ENCODE assay signal across 29 cellular contexts in the genomic region with DNA sequence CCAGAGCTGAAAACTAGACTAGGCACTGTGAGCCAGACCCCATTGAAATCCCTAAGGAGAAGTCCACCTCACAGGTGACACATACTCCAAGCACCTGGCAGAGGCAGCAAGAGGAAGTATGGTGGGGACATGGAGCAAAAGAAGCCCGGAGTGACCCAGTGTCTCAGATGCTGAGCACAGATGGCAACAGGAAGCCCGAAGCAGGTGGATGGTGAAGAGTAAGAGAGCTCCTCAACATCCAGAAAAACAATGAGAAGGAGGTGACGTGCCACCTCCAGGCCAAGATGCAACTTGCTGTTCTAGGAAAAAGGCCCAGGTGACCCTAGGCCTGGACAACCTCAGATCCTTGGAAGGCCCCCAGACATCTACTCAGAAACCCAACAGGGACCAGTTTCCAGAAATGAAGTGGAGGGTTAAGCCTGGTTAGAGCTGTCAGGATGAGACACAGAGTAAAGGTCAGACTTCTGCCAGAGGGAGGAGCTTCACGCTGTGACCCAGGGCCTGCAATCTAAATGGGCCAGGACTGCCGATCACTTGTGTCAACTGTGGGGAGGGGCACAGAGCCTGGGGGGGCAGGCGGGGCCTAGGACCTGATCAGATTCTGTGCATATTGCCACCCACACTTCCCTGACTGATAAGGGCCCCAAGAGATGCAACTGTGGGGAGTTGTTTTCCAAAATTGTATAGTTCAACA. TPM values are rescaled to one million over a fixed set of nuclear protein-coding genes. Genes with fewer than 3 reads are reported as not detected.
A peak's percentile ranks its signal among the peaks of the same experiment; 100 is the strongest.
DNase-seq lines count a peak whose midpoint lies in the region; ATAC-seq, FAIRE-seq and TF ChIP-seq lines count a peak whose summit lies in the region.
"Had no signal": no experiment of that assay in that cellular context is flagged by ENCODE, and none has a peak within 500 bp of the region (broad histone marks: within the 10 kb centered on the region; RNA-seq: fewer than 3 reads in every experiment).

No MANE protein-coding gene starts in this region.

- peaks cover 3 to 42% of the 10 kb centered on the region in 2 experiments for H3K27me3 ChIP-seq in K562 (ENCODE audit: control insufficient read depth in 2 of 2, insufficient read depth in 2 of 2, low read length in 2 of 2)

- peaks cover 29% of the 10 kb centered on the region for H3K27me3 Mint-ChIP-seq in type B pancreatic cell

- no peaks in the 10 kb centered on the region for H3K9me3 Mint-ChIP-seq in type B pancreatic cell
- H3K9me3 Mint-ChIP-seq: activated naive CD4-positive, alpha-beta T cell treated with anti-CD3 and anti-CD28 coated beads for 36 hours; stimulated activated naive B cell treated with anti-CD40 and anti-IgM and Interleukin-4, amounts not matched to agents 10 μg/mL and 1 μg/mL and 100 μg/mL, for 72 hours had no signal

- H3K36me3 Mint-ChIP-seq in type B pancreatic cell: no peaks in the 10 kb centered on the region
- H3K36me3 Mint-ChIP-seq: CD4-positive, alpha-beta memory T cell; stimulated activated naive B cell treated with anti-CD40 and anti-IgM and Interleukin-4, amounts not matched to agents 10 μg/mL and 1 μg/mL and 100 μg/mL, for 72 hours had no signal

- no peak for TF ChIP-seq EP300 in K562 (IDR thresholded peaks at IDR 0.05; ENCODE audit: low read length)

- intact Hi-C loops in K562 (cut with micrococcal nuclease): no loop called here
- intact Hi-C loops in mucosa of descending colon (cut with DNase I, micrococcal nuclease): no loop called here
- intact Hi-C loops in left cardiac atrium (cut with DNase I): loop anchor here in 1 of 2 donors (5.0 kb wide), 1 partner anchor 38 kb away; no protein-coding TSS in a partner anchor

- DNase-seq in NCI-H146 (lab: John Stamatoyannopoulos, UW) (peak; percentile 17), NCI-H146 treated with DMSO at 0.1 percent for 48 hours (lab: John Stamatoyannopoulos, UW; ENCODE audit: unreplicated experiment) (no peak), K562 (ENCODE audit: extremely low read depth in 1 of 4, low spot score in 3 of 4) (no peak), mucosa of descending colon (peak in 2 of 3 donors; percentile 59 to 67), type B pancreatic cell (ENCODE audit: extremely low spot score, unreplicated experiment) (no peak), left cardiac atrium (no peak), NCI-H2107 (lab: John Stamatoyannopoulos, UW) (no peak)
- DNase-seq: activated naive CD4-positive, alpha-beta T cell treated with anti-CD3 and anti-CD28 coated beads for 36 hours; activated T-cell treated with anti-CD3 and anti-CD28 coated beads, Interleukin-2, amount 50 U/mL, for 48 hours; anterior cingulate cortex; CD4-positive, alpha-beta memory T cell; DMS79; heart right ventricle; IMR-90; left ventricle myocardium inferior; NCI-H1417 treated with DMSO at 0.1 percent for 48 hours; NCI-H2171 treated with DMSO at 0.1 percent for 48 hours; NCI-H774; Right ventricle myocardium superior; stimulated activated CD4-positive, alpha-beta T cell treated with anti-CD3 and anti-CD28 coated beads, Interleukin-2, amount 100 ng/mL, for 48 hours; stimulated activated naive B cell treated with anti-CD40 and anti-IgM and Interleukin-4, amounts not matched to agents 10 μg/mL and 1 μg/mL and 100 μg/mL, for 72 hours had no signal

- CTCF ChIA-PET in K562 (lab: Yijun Ruan, JAX; ENCODE audit: low intra/inter-chr PET ratio): no interaction called here

- POLR2A ChIA-PET in K562 (lab: Yijun Ruan, JAX): interaction anchor here (0.6 to 0.7 kb wide), 2 partner anchors 35 to 881 kb away, joined by 3 read pairs; no protein-coding TSS in a partner anchor

- H4K20me1 ChIP-seq in K562 (replicated peaks; ENCODE audit: control insufficient read depth, insufficient read depth, low read length): peaks cover 5% of the 10 kb centered on the region; the same call in 1 of the 2 replicates

- H3K4me1 ChIP-seq in K562 (replicated peaks in 1 of 2; ENCODE audit: control insufficient read depth in 2 of 2, insufficient read depth in 2 of 2, low read length in 2 of 2) (peaks cover 0 to 20% of the 10 kb centered on the region in 2 experiments; a peak in 2 of 5 replicates), mucosa of descending colon (ENCODE audit: low read depth) (peaks cover 23% of the 10 kb centered on the region)

- BruUV-seq in K562 (replicated peaks; lab: Mats Ljungman, UMichigan): no TSS peak

- no peak overlapping the region for H2AFZ ChIP-seq in K562 (ENCODE audit: low read depth, low read length)

- H3K27ac ChIP-seq in K562 (ENCODE audit: extremely low read depth, low read depth, low read length): no peak overlapping the region
- H3K27ac ChIP-seq: 22Rv1, heart right ventricle, HL-60, left ventricle myocardium inferior, tibial nerve had no signal

- in situ Hi-C loops in K562 (cut with MboI): no loop called here

- H3K9me1 ChIP-seq in K562 (ENCODE audit: control insufficient read depth, insufficient read depth, low read length): no peaks in the 10 kb centered on the region

- peaks cover 11% of the 10 kb centered on the region for H3K4me1 Mint-ChIP-seq in type B pancreatic cell (ENCODE audit: unreplicated experiment)

- H3K9ac ChIP-seq in K562 (ENCODE audit: insufficient read depth in 1 of 2, low read depth in 2 of 2, low read length in 2 of 2): no peak overlapping the region

- no peak for FAIRE-seq in K562 (lab: Jason Lieb, UNC)
- FAIRE-seq: GM12878, TTC549 had no signal

- H3K4me3 Mint-ChIP-seq in type B pancreatic cell: peak overlapping the region; percentile 39
- H3K4me3 Mint-ChIP-seq: activated naive CD4-positive, alpha-beta T cell treated with anti-CD3 and anti-CD28 coated beads for 36 hours; stimulated activated naive B cell treated with anti-CD40 and anti-IgM and Interleukin-4, amounts not matched to agents 10 μg/mL and 1 μg/mL and 100 μg/mL, for 72 hours had no signal

- H3K27ac Mint-ChIP-seq in type B pancreatic cell: peak overlapping the region; percentile 79
- H3K27ac Mint-ChIP-seq: activated naive CD4-positive, alpha-beta T cell treated with anti-CD3 and anti-CD28 coated beads for 36 hours; CD4-positive, alpha-beta memory T cell; stimulated activated naive B cell treated with anti-CD40 and anti-IgM and Interleukin-4, amounts not matched to agents 10 μg/mL and 1 μg/mL and 100 μg/mL, for 72 hours had no signal

- TF ChIP-seq CTCF in K562 (IDR thresholded peaks at IDR 0.05 in 2 of 3, conservative IDR thresholded peaks at IDR 0.05 in 1 of 3; ENCODE audit: insufficient read depth in 2 of 3, low read depth in 1 of 3, low read length in 3 of 3) (no peak), mucosa of descending colon (IDR thresholded peaks at IDR 0.05) (no peak), type B pancreatic cell (conservative IDR thresholded peaks at IDR 0.05) (no peak)

- no peak for TF ChIP-seq RAD21 in K562 (CRISPR knock-in tag; conservative IDR thresholded peaks at IDR 0.05 in 1 of 2, IDR thresholded peaks at IDR 0.05 in 1 of 2)

- H3K4me3 ChIP-seq in K562: no peak overlapping the region
- H3K4me3 ChIP-seq in mucosa of descending colon: no peak overlapping the region
- H3K4me3 ChIP-seq: GM12878, heart right ventricle, left ventricle myocardium inferior, tibial nerve had no signal

- H3K79me2 ChIP-seq in K562 (ENCODE audit: control insufficient read depth, insufficient read depth, low read length): no peaks in the 10 kb centered on the region

- H3K36me3 ChIP-seq in K562 (ENCODE audit: control insufficient read depth, insufficient read depth, low read length): no peaks in the 10 kb centered on the region
- no peaks in the 10 kb centered on the region for H3K36me3 ChIP-seq in mucosa of descending colon (ENCODE audit: low read depth)
- H3K36me3 ChIP-seq: heart right ventricle, left ventricle myocardium inferior, tibial nerve had no signal

- ATAC-seq in K562: peak; percentile 42; the same call in 1 of the 3 replicates
- peak; percentile 35 for ATAC-seq in mucosa of descending colon
- ATAC-seq in left cardiac atrium: no peak
- no peak for ATAC-seq in HG02938 (IDR thresholded peaks at IDR 0.05; ENCODE audit: unreplicated experiment)
- ATAC-seq: GM12878; heart right ventricle; stimulated activated naive B cell treated with anti-CD40 and anti-IgM and Interleukin-4, amounts not matched to agents 10 μg/mL and 1 μg/mL and 100 μg/mL, for 72 hours had no signal

- WGBS in K562 (ENCODE audit: insufficient coverage, low coverage, missing lambda C conversion rate): 3% methylated on average over 5 of the region's 6 CpGs

- TF ChIP-seq POLR2A in K562 (conservative IDR thresholded peaks at IDR 0.05): no peak

- H3K9me3 ChIP-seq in K562 (replicated peaks; ENCODE audit: control insufficient read depth, insufficient read depth, low read depth, low read length) (no peaks in the 10 kb centered on the region), mucosa of descending colon (no peaks in the 10 kb centered on the region)
- H3K9me3 ChIP-seq: heart right ventricle, left ventricle myocardium inferior, tibial nerve had no signal

- no peak overlapping the region for H3K4me2 ChIP-seq in K562 (ENCODE audit: insufficient read depth, low read length)

RNA-seq across cellular contexts. Expression of gene COBL, which starts 2.4 kb away (rescaled TPM):
- 1.1 and 1.5 TPM in 2 replicates for total RNA-seq in K562 (2011; cell fraction: chromatin; rRNA removed; ENCODE audit: low replicate concordance)
- total RNA-seq in K562 (2011; cell fraction: nucleolus; rRNA removed): 0.39 and 0.67 TPM in 2 replicates
- total RNA-seq in K562 (2011; cell fraction: nucleoplasm; rRNA removed): 0.51 and 0.61 TPM in 2 replicates
- total RNA-seq in K562 (2014; rRNA removed) (not detected in 2 replicates), K562 (2014; rRNA removed; fragmentation: Illumina TruSeq; extraction: Trizol) (0.07 and 0.13 TPM in 2 replicates), K562 (2015; rRNA removed; fragmentation: Illumina TruSeq; extraction: Trizol) (0.08 and 0.11 TPM in 2 replicates), K562 (2021) (0.11 and 0.27 TPM in 2 replicates), mucosa of descending colon (10 to 100 TPM; 48.6 to 91.8 (median 56.6) TPM), type B pancreatic cell (ENCODE audit: low replicate concordance) (25.7 and 47.1 TPM in 2 replicates), left cardiac atrium (10 to 100 TPM; 28.1 to 36.0 TPM)
- polyA plus RNA-seq in K562 (2011; rRNA removed) (2.4 TPM in 2 replicates), K562 (2014; fragmentation: Illumina TruSeq; extraction: Trizol) (0.07 and 0.19 TPM in 2 replicates), K562 (2014; fragmentation: Nextera tagmentation; extraction: Ambion mirVana) (not detected), K562 (2014; rRNA removed) (0.01 and 0.19 TPM in 2 replicates)
- 0.75 and 1.1 TPM in 2 replicates for polyA plus RNA-seq in K562 (2011; cell fraction: cytosol; rRNA removed)
- polyA plus RNA-seq in K562 (2011; cell fraction: nucleus; rRNA removed): 2.6 and 4.8 TPM in 2 replicates
- polyA plus RNA-seq in K562 (2012): 0.04 and 0.09 TPM in 2 replicates
- 3.2 and 4.1 TPM in 2 replicates for polyA minus RNA-seq in K562 (2011; rRNA and poly(A)+ RNA removed)
- 1.0 and 3.1 TPM in 2 replicates for polyA minus RNA-seq in K562 (2011; cell fraction: cytosol; rRNA and poly(A)+ RNA removed)
- 2.7 and 3.8 TPM in 2 replicates for polyA minus RNA-seq in K562 (2011; cell fraction: nucleus; rRNA and poly(A)+ RNA removed)
- total RNA-seq: activated CD8-positive, alpha-beta memory T cell treated with anti-CD3 and anti-CD28 coated beads for 36 hours; activated naive CD4-positive, alpha-beta T cell treated with anti-CD3 and anti-CD28 coated beads for 36 hours; CD4-positive, alpha-beta memory T cell; fibroblast of villous mesenchyme had no signal
- polyA plus RNA-seq: CD4-positive, alpha-beta memory T cell; GM12878; IMR-90 had no signal

Comparison
In these comparisons a context has a peak if more than half of its experiments do, and no peak if none do; other contexts are left out.
1. DNase-seq: peak in NCI-H146 (single experiment) and mucosa of descending colon (2 of 3); none in NCI-H146 treated with DMSO at 0.1 percent for 48 hours (single experiment), K562 (0 of 4), type B pancreatic cell (single experiment), left cardiac atrium (single experiment) and NCI-H2107 (single experiment).
2. ATAC-seq: peak in K562 (single experiment) and mucosa of descending colon (single experiment); none in left cardiac atrium (0 of 2) and HG02938 (single experiment).
3. RNA of gene COBL, which starts 2.4 kb away (total RNA-seq): 48.6 to 91.8 TPM in mucosa of descending colon, 28.1 to 36.0 TPM in left cardiac atrium and 25.7 to 47.1 TPM in type B pancreatic cell; 0.07 to 1.5 TPM in K562; every median in the first group is over 10 times any median in the second.